Comparison of ENCODE assay signal across 1 cellular context in the genomic region with DNA sequence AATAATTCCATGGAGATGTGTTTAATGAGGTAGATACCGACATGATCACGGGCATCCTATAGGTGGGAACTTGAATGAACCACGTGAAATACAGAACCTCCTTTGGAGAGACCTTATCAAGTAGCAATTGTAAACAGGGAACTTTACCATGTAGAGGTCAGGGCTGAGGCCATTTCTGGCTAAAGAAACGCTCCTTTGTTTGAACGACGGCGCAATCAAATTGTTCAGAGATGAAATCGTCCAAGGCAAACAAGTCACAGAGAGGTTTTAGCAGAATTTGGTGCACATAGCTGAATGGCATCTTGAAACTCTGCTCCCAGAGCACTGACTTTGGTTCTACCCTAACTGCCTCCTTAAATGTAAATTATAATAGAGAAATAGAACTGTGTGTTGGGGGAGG.
TF ChIP-seq lines count a peak whose summit lies in the region.

No MANE protein-coding gene starts in this region.

TF ChIP-seq in HepG2, 621 proteins besides CTCF, POLR2A, EP300 and RAD21 (continued from another document):
- TF ChIP-seq, protein P1, sequence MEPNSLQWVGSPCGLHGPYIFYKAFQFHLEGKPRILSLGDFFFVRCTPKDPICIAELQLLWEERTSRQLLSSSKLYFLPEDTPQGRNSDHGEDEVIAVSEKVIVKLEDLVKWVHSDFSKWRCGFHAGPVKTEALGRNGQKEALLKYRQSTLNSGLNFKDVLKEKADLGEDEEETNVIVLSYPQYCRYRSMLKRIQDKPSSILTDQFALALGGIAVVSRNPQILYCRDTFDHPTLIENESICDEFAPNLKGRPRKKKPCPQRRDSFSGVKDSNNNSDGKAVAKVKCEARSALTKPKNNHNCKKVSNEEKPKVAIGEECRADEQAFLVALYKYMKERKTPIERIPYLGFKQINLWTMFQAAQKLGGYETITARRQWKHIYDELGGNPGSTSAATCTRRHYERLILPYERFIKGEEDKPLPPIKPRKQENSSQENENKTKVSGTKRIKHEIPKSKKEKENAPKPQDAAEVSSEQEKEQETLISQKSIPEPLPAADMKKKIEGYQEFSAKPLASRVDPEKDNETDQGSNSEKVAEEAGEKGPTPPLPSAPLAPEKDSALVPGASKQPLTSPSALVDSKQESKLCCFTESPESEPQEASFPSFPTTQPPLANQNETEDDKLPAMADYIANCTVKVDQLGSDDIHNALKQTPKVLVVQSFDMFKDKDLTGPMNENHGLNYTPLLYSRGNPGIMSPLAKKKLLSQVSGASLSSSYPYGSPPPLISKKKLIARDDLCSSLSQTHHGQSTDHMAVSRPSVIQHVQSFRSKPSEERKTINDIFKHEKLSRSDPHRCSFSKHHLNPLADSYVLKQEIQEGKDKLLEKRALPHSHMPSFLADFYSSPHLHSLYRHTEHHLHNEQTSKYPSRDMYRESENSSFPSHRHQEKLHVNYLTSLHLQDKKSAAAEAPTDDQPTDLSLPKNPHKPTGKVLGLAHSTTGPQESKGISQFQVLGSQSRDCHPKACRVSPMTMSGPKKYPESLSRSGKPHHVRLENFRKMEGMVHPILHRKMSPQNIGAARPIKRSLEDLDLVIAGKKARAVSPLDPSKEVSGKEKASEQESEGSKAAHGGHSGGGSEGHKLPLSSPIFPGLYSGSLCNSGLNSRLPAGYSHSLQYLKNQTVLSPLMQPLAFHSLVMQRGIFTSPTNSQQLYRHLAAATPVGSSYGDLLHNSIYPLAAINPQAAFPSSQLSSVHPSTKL (CRISPR knock-in tag; IDR thresholded peaks at IDR 0.05): peak; percentile 92
- TF ChIP-seq TBX2 (CRISPR knock-in tag; IDR thresholded peaks at IDR 0.05; ENCODE audit: borderline replicate concordance): peak; percentile 59; the same call in 1 of the 2 replicates
- no peak for TF ChIP-seq SOX6 (IDR thresholded peaks at IDR 0.05)
- TF ChIP-seq SOX6 (CRISPR knock-in tag; IDR thresholded peaks at IDR 0.05): peak; percentile 93
- TF ChIP-seq SMAD3 (CRISPR knock-in tag; IDR thresholded peaks at IDR 0.05): 0 out of 2 replicates have a peak, but pooled peaks have one; percentile 34
- TF ChIP-seq, protein P2, sequence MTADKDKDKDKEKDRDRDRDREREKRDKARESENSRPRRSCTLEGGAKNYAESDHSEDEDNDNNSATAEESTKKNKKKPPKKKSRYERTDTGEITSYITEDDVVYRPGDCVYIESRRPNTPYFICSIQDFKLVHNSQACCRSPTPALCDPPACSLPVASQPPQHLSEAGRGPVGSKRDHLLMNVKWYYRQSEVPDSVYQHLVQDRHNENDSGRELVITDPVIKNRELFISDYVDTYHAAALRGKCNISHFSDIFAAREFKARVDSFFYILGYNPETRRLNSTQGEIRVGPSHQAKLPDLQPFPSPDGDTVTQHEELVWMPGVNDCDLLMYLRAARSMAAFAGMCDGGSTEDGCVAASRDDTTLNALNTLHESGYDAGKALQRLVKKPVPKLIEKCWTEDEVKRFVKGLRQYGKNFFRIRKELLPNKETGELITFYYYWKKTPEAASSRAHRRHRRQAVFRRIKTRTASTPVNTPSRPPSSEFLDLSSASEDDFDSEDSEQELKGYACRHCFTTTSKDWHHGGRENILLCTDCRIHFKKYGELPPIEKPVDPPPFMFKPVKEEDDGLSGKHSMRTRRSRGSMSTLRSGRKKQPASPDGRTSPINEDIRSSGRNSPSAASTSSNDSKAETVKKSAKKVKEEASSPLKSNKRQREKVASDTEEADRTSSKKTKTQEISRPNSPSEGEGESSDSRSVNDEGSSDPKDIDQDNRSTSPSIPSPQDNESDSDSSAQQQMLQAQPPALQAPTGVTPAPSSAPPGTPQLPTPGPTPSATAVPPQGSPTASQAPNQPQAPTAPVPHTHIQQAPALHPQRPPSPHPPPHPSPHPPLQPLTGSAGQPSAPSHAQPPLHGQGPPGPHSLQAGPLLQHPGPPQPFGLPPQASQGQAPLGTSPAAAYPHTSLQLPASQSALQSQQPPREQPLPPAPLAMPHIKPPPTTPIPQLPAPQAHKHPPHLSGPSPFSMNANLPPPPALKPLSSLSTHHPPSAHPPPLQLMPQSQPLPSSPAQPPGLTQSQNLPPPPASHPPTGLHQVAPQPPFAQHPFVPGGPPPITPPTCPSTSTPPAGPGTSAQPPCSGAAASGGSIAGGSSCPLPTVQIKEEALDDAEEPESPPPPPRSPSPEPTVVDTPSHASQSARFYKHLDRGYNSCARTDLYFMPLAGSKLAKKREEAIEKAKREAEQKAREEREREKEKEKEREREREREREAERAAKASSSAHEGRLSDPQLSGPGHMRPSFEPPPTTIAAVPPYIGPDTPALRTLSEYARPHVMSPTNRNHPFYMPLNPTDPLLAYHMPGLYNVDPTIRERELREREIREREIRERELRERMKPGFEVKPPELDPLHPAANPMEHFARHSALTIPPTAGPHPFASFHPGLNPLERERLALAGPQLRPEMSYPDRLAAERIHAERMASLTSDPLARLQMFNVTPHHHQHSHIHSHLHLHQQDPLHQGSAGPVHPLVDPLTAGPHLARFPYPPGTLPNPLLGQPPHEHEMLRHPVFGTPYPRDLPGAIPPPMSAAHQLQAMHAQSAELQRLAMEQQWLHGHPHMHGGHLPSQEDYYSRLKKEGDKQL (CRISPR knock-in tag; IDR thresholded peaks at IDR 0.05; ENCODE audit: low read depth): peak; percentile 88
- TF ChIP-seq, protein P3, sequence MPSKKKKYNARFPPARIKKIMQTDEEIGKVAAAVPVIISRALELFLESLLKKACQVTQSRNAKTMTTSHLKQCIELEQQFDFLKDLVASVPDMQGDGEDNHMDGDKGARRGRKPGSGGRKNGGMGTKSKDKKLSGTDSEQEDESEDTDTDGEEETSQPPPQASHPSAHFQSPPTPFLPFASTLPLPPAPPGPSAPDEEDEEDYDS (CRISPR knock-in tag; IDR thresholded peaks at IDR 0.05): 0 out of 2 replicates have a peak, but pooled peaks have one; percentile 35
- peak; percentile 44; the same call in 1 of the 2 replicates for TF ChIP-seq IRF2 (CRISPR knock-in tag; IDR thresholded peaks at IDR 0.05)
- TF ChIP-seq MXD4 (CRISPR knock-in tag; IDR thresholded peaks at IDR 0.05): no peak
- TF ChIP-seq HES4 (CRISPR knock-in tag; IDR thresholded peaks at IDR 0.05; ENCODE audit: borderline replicate concordance): no peak
- 0 out of 2 replicates have a peak, but pooled peaks have one; percentile 26 for TF ChIP-seq MIXL1 (CRISPR knock-in tag; IDR thresholded peaks at IDR 0.05)
- TF ChIP-seq, protein P4, sequence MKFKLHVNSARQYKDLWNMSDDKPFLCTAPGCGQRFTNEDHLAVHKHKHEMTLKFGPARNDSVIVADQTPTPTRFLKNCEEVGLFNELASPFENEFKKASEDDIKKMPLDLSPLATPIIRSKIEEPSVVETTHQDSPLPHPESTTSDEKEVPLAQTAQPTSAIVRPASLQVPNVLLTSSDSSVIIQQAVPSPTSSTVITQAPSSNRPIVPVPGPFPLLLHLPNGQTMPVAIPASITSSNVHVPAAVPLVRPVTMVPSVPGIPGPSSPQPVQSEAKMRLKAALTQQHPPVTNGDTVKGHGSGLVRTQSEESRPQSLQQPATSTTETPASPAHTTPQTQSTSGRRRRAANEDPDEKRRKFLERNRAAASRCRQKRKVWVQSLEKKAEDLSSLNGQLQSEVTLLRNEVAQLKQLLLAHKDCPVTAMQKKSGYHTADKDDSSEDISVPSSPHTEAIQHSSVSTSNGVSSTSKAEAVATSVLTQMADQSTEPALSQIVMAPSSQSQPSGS (CRISPR knock-in tag; IDR thresholded peaks at IDR 0.05): peak; percentile 89
- peak; percentile 67; the same call in 1 of the 2 replicates for TF ChIP-seq GFI1 (CRISPR knock-in tag; IDR thresholded peaks at IDR 0.05; ENCODE audit: borderline replicate concordance)
- TF ChIP-seq KAT2B (IDR thresholded peaks at IDR 0.05; ENCODE audit: borderline replicate concordance, low read depth, low read length): no peak
- TF ChIP-seq RXRA (CRISPR knock-in tag; IDR thresholded peaks at IDR 0.05): peak; percentile 89; the same call in 1 of the 2 replicates
- TF ChIP-seq FOXO1 (CRISPR knock-in tag; IDR thresholded peaks at IDR 0.05): peak; percentile 85
- peak; percentile 74 for TF ChIP-seq SRF (IDR thresholded peaks at IDR 0.05; ENCODE audit: low read depth, low read length)
- no peak for TF ChIP-seq ONECUT2 (CRISPR knock-in tag; IDR thresholded peaks at IDR 0.05)
- peak; percentile 64 for TF ChIP-seq CEBPG (CRISPR knock-in tag; IDR thresholded peaks at IDR 0.05)
TF ChIP-seq in HepG2: peak in this region for 118.
